Comparison of ENCODE assay signal across 25 cellular contexts in genomic region chr7:104296900-104297299, GRCh38. TPM values are rescaled to one million over a fixed set of nuclear protein-coding genes. Genes with fewer than 3 reads are reported as not detected.
DNase-seq lines count a peak whose midpoint lies in the region; ATAC-seq lines count a peak whose summit lies in the region.
"Had no signal": no experiment of that assay in that cellular context is flagged by ENCODE, and none has a peak within 500 bp of the region (broad histone marks: within the 10 kb centered on the region; RNA-seq: fewer than 3 reads in every experiment).

No MANE protein-coding gene starts in this region.

- no peaks in the 10 kb centered on the region for H3K9me3 ChIP-seq in right cardiac atrium (ENCODE audit: control insufficient read depth, low read length)
- H3K9me3 ChIP-seq: A549, MG63 had no signal

- intact Hi-C loops in right cardiac atrium (cut with DNase I) = no loop called here

- no peaks in the 10 kb centered on the region for H3K4me1 ChIP-seq in right cardiac atrium (ENCODE audit: control insufficient read depth, insufficient read depth, low read length)
- H3K4me1 ChIP-seq: A549 had no signal

- DNase-seq in HuH-7 (ENCODE audit: low spot score) (peak; percentile 7), kidney tubule cell (ENCODE audit: low spot score) (peak; percentile 66), NCI-H2196 treated with DMSO at 0.1 percent for 48 hours (lab: John Stamatoyannopoulos, UW; ENCODE audit: unreplicated experiment) (no peak), right cardiac atrium (no peak), UCSD-AML1 (lab: John Stamatoyannopoulos, UW; ENCODE audit: unreplicated experiment) (no peak), dedifferentiated amniotic fluid mesenchymal stem cell (ENCODE audit: extremely low spot score) (no peak)
- DNase-seq: CD8-positive, alpha-beta T cell; DMS 273 treated with DMSO at 0.1 percent for 48 hours; DND-41; GOT3; HCEC 1CT; IMR-90; KG1; MG63; NCI-H2029; NCI-H446 treated with DMSO at 0.1 percent for 48 hours; NCI-H526; NCI-H82; NK-92 treated with Interleukin-12 subunit alpha and Interleukin-12 subunit beta, amount 100 ng/mL, for 24 hours; SHP77 treated with DMSO at 0.1 percent for 48 hours had no signal

- 61% methylated on average over 4 of the region's 4 CpGs for WGBS in right cardiac atrium

- H3K27me3 ChIP-seq in right cardiac atrium (ENCODE audit: control insufficient read depth, insufficient read depth) = no peaks in the 10 kb centered on the region
- H3K27me3 ChIP-seq: MG63 had no signal

- H3K4me3 ChIP-seq in right cardiac atrium (ENCODE audit: low read length) = no peak overlapping the region
- H3K4me3 ChIP-seq: A549, MG63 had no signal

- ATAC-seq in GM19438 (IDR thresholded peaks at IDR 0.05; ENCODE audit: low read depth, unreplicated experiment) (peak; percentile 58), right cardiac atrium (no peak)
- ATAC-seq: A549; CD8-positive, alpha-beta T cell; Panc1 had no signal

- H3K27ac ChIP-seq in right cardiac atrium (ENCODE audit: low read length) = no peak overlapping the region
- H3K27ac ChIP-seq: A549, C4-2B had no signal

RNA-seq across cellular contexts. Expression of gene LHFPL3, which starts 31.5 kb away (rescaled TPM):
- total RNA-seq in right cardiac atrium = not detected
- polyA plus RNA-seq in right cardiac atrium = not detected
- total RNA-seq: CD8-positive, alpha-beta T cell; IMR-90; T-helper 1 cell treated with Interleukin-12 subunit alpha and Interleukin-12 subunit beta and Interleukin-4 antibody, amounts not matched to agents 30 ng/mL and 1 ng/mL, for 36 hours had no signal
- polyA plus RNA-seq: A549, IMR-90 had no signal

Comparison
In these comparisons a context has a peak if more than half of its experiments do, and no peak if none do; other contexts are left out.
1. DNase-seq: peak in HuH-7 (single experiment) and kidney tubule cell (single experiment); none in NCI-H2196 treated with DMSO at 0.1 percent for 48 hours (single experiment), right cardiac atrium (0 of 3), UCSD-AML1 (single experiment) and dedifferentiated amniotic fluid mesenchymal stem cell (single experiment).